Comparison of ENCODE assay signal across 20 cellular contexts in genomic region chr15:101323793-101324505, GRCh38.
"Had no signal": no experiment of that assay in that cellular context is flagged by ENCODE, and none has a peak within 500 bp of the region (broad histone marks: within the 10 kb centered on the region; RNA-seq: fewer than 3 reads in every experiment).

No MANE protein-coding gene starts in this region.

- H3K36me3 ChIP-seq: breast epithelium, left lung, lower lobe of right lung, sigmoid colon, tibial nerve had no signal

- H3K4me1 ChIP-seq: breast epithelium, lower lobe of right lung, sigmoid colon, tibial nerve had no signal

- FAIRE-seq: urothelium cell line had no signal

- H3K27ac ChIP-seq: breast epithelium, left lung, lower lobe of right lung, sigmoid colon, tibial nerve had no signal

- H3K9me3 ChIP-seq: breast epithelium, left lung, lower lobe of right lung, sigmoid colon, tibial nerve had no signal

- ATAC-seq: activated naive CD4-positive, alpha-beta T cell treated with anti-CD3 and anti-CD28 coated beads, Interleukin-2, amount 50 U/mL, for 72 hours; activated T-cell treated with anti-CD3 and anti-CD28 coated beads, Interleukin-2, amount 50 U/mL, for 72 hours; left lung; lower lobe of right lung; natural killer cell treated with Interleukin-12 subunit alpha and Interleukin-12 subunit beta and Interleukin-15 and Interleukin-18, amount 100 ng/mL, for 72 hours had no signal

- DNase-seq: activated CD4-positive, alpha-beta memory T cell treated with anti-CD3 and anti-CD28 coated beads for 36 hours; activated CD4-positive, alpha-beta T cell treated with anti-CD3 and anti-CD28 coated beads, Interleukin-2, amount 10 ng/mL, durations not matched to agents 24 days and 14 days; activated CD4-positive, CD25-positive, alpha-beta regulatory T cell treated with anti-CD3 and anti-CD28 coated beads, Interleukin-2, amount 50 U/mL, for 72 hours; activated naive CD4-positive, alpha-beta T cell; activated T-cell treated with anti-CD3 and anti-CD28 coated beads, Interleukin-2, amount 50 U/mL, for 72 hours; central memory CD4-positive, alpha-beta T cell; foreskin fibroblast; hippocampal formation; left lung; lower lobe of right lung; mesendoderm; sigmoid colon; stimulated activated naive CD4-positive, alpha-beta T cell; T-helper 2 cell had no signal

- H3K4me3 ChIP-seq: breast epithelium, left lung, lower lobe of right lung, sigmoid colon, smooth muscle cell, tibial nerve had no signal

- H3K27me3 ChIP-seq: breast epithelium had no signal

- H3K4me2 ChIP-seq: smooth muscle cell had no signal
